Comparison of ENCODE assay signal across 24 cellular contexts in genomic region chr11:47308050-47308823, GRCh38. TPM values are rescaled to one million over a fixed set of nuclear protein-coding genes. Genes with fewer than 3 reads are reported as not detected.
"Had no signal": no experiment of that assay in that cellular context is flagged by ENCODE, and none has a peak within 500 bp of the region (broad histone marks: within the 10 kb centered on the region; RNA-seq: fewer than 3 reads in every experiment).

No MANE protein-coding gene starts in this region.

- H3K4me1 ChIP-seq: colonic mucosa had no signal

- H3K9me3 Mint-ChIP-seq: activated CD4-positive, alpha-beta memory T cell treated with anti-CD3 and anti-CD28 coated beads, Interleukin-2, amount 10 ng/mL, durations not matched to agents 7 days and 5 days; activated naive CD8-positive, alpha-beta T cell treated with anti-CD3 and anti-CD28 coated beads, Interleukin-2, amount 50 U/mL, for 24 hours; activated T-cell treated with anti-CD3 and anti-CD28 coated beads, Interleukin-2, amount 50 U/mL, for 4 hours; WTC11 had no signal

- H3K27me3 Mint-ChIP-seq: activated CD4-positive, alpha-beta memory T cell treated with anti-CD3 and anti-CD28 coated beads, Interleukin-2, amount 10 ng/mL, durations not matched to agents 7 days and 5 days; activated CD4-positive, alpha-beta T cell treated with anti-CD3 and anti-CD28 coated beads for 36 hours; activated naive CD4-positive, alpha-beta T cell treated with anti-CD3 and anti-CD28 coated beads, Interleukin-2, amount 10 ng/mL, durations not matched to agents 7 days and 5 days; activated naive CD8-positive, alpha-beta T cell treated with anti-CD3 and anti-CD28 coated beads, Interleukin-2, amount 50 U/mL, for 24 hours; brain; memory B cell; naive B cell; T-helper 17 cell had no signal

- H3K9me3 ChIP-seq: colonic mucosa, gastrocnemius medialis, mucosa of descending colon, ovary had no signal

- H3K27ac Mint-ChIP-seq: activated CD4-positive, alpha-beta memory T cell treated with anti-CD3 and anti-CD28 coated beads, Interleukin-2, amount 10 ng/mL, durations not matched to agents 7 days and 5 days; activated CD4-positive, alpha-beta T cell treated with anti-CD3 and anti-CD28 coated beads for 36 hours; activated naive CD4-positive, alpha-beta T cell treated with anti-CD3 and anti-CD28 coated beads, Interleukin-2, amount 10 ng/mL, durations not matched to agents 7 days and 5 days; activated naive CD8-positive, alpha-beta T cell treated with anti-CD3 and anti-CD28 coated beads, Interleukin-2, amount 50 U/mL, for 24 hours; memory B cell; T-helper 17 cell; WTC11 had no signal

- H3K4me1 Mint-ChIP-seq: activated CD4-positive, alpha-beta memory T cell treated with anti-CD3 and anti-CD28 coated beads, Interleukin-2, amount 10 ng/mL, durations not matched to agents 7 days and 5 days; activated CD4-positive, alpha-beta T cell treated with anti-CD3 and anti-CD28 coated beads for 36 hours; activated naive CD4-positive, alpha-beta T cell treated with anti-CD3 and anti-CD28 coated beads, Interleukin-2, amount 10 ng/mL, durations not matched to agents 7 days and 5 days; brain; memory B cell; WTC11 had no signal

- H3K36me3 ChIP-seq: ovary had no signal

- ATAC-seq: activated CD4-positive, alpha-beta T cell treated with anti-CD3 and anti-CD28 coated beads for 36 hours; activated naive CD8-positive, alpha-beta T cell treated with anti-CD3 and anti-CD28 coated beads, Interleukin-2, amount 50 U/mL, for 24 hours; activated T-cell treated with anti-CD3 and anti-CD28 coated beads, Interleukin-2, amount 50 U/mL, for 4 hours; esophagus mucosa; gastrocnemius medialis; left ventricle myocardium superior; mucosa of descending colon; sciatic nerve; T-helper 17 cell; WTC11 had no signal

- H3K4me3 ChIP-seq: colonic mucosa, gastrocnemius medialis, mucosa of descending colon, ovary, tibial nerve had no signal

- DNase-seq: activated CD4-positive, alpha-beta memory T cell treated with anti-CD3 and anti-CD28 coated beads, Interleukin-2, amount 10 ng/mL, durations not matched to agents 7 days and 5 days; activated CD4-positive, alpha-beta T cell treated with anti-CD3 and anti-CD28 coated beads for 36 hours; activated effector memory CD4-positive, alpha-beta T cell treated with Interleukin-2 at 50 U/mL for 16 hours; activated naive CD4-positive, alpha-beta T cell treated with anti-CD3 and anti-CD28 coated beads, Interleukin-2, amount 10 ng/mL, durations not matched to agents 7 days and 5 days; activated naive CD8-positive, alpha-beta T cell treated with anti-CD3 and anti-CD28 coated beads, Interleukin-2, amount 50 U/mL, for 24 hours; activated T-cell treated with anti-CD3 and anti-CD28 coated beads, Interleukin-2, amount 50 U/mL, for 4 hours; anterior cingulate cortex; central memory CD4-positive, alpha-beta T cell; colonic mucosa; gastrocnemius medialis; left ventricle myocardium superior; mucosa of descending colon; naive B cell; ovary; stimulated activated naive CD4-positive, alpha-beta T cell; T-helper 17 cell had no signal

- H3K4me3 Mint-ChIP-seq: activated CD4-positive, alpha-beta memory T cell treated with anti-CD3 and anti-CD28 coated beads, Interleukin-2, amount 10 ng/mL, durations not matched to agents 7 days and 5 days; activated CD4-positive, alpha-beta T cell treated with anti-CD3 and anti-CD28 coated beads for 36 hours; activated naive CD4-positive, alpha-beta T cell treated with anti-CD3 and anti-CD28 coated beads, Interleukin-2, amount 10 ng/mL, durations not matched to agents 7 days and 5 days; activated naive CD8-positive, alpha-beta T cell treated with anti-CD3 and anti-CD28 coated beads, Interleukin-2, amount 50 U/mL, for 24 hours; activated T-cell treated with anti-CD3 and anti-CD28 coated beads, Interleukin-2, amount 50 U/mL, for 4 hours; brain; memory B cell; naive B cell; T-helper 17 cell; WTC11 had no signal

- H3K27me3 ChIP-seq: colonic mucosa, gastrocnemius medialis, ovary, tibial nerve had no signal

- H3K27ac ChIP-seq: colonic mucosa, gastrocnemius medialis, ovary, tibial nerve had no signal

RNA-seq across cellular contexts. Expression of gene MYBPC3, which starts 44.3 kb away (rescaled TPM):
- total RNA-seq: activated CD4-positive, alpha-beta memory T cell treated with anti-CD3 and anti-CD28 coated beads, Interleukin-2, amount 10 ng/mL, durations not matched to agents 7 days and 5 days; activated CD4-positive, alpha-beta T cell treated with anti-CD3 and anti-CD28 coated beads for 36 hours; activated T-cell treated with anti-CD3 and anti-CD28 coated beads, Interleukin-2, amount 50 U/mL, for 4 hours; esophagus mucosa; kidney epithelial cell; pulmonary artery endothelial cell had no signal
